ENCODE assay signal across 20 cellular contexts in the genomic region with DNA sequence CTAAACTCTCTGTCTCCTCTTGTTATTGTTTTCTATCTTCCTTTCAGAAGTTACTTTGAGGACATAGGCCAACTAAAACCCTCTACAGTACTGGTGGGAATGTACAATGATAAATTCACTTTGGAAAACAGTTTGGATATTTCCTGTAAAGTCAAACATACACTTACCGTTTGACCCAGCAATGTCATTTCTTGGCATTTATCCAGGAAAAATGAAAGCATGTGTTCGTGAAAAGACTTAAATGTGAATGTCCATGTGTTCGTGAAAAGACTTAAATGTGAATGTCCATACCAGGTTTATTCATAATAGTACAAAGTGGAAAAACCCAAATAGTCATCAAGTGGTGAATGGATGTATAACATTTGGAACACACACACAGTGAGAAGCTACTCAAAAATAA.
"Had no signal": no experiment of that assay in that cellular context is flagged by ENCODE, and none has a peak within 500 bp of the region (broad histone marks: within the 10 kb centered on the region; RNA-seq: fewer than 3 reads in every experiment).

No MANE protein-coding gene starts in this region.

- H3K36me3 ChIP-seq: adrenal gland, ascending aorta, breast epithelium, right lobe of liver, tibial artery had no signal

- H3K9me3 ChIP-seq: adrenal gland, ascending aorta, breast epithelium, right lobe of liver had no signal

- H3K27me3 ChIP-seq: adrenal gland, ascending aorta, breast epithelium, right lobe of liver, tibial artery had no signal

- DNase-seq: activated CD4-positive, alpha-beta T cell treated with anti-CD3 and anti-CD28 coated beads for 1 hour; activated CD4-positive, alpha-beta T cell treated with anti-CD3 and anti-CD28 coated beads, Interleukin-2, amount 50 U/mL, for 1 hour; activated CD8-positive, alpha-beta T cell treated with anti-CD3 and anti-CD28 coated beads, Interleukin-2, amount 10 ng/mL, durations not matched to agents 7 days and 5 days; activated gamma-delta T cell treated with Interleukin-2 at 50 U/mL for 16 hours; activated T-cell treated with anti-CD3 and anti-CD28 coated beads, Interleukin-2, amount 50 U/mL, for 1 hour; adrenal gland; cerebellar nuclear complex; effector CD8-positive, alpha-beta T cell; immature natural killer cell; mesenchymal stem cell; nephron progenitor cell; occipital lobe; right lobe of liver; stimulated activated CD4-positive, alpha-beta T cell treated with anti-CD3 and anti-CD28 coated beads, Interleukin-1b, Interleukin-23, amount 100 ng/mL, for 48 hours; stimulated activated naive CD8-positive, alpha-beta T cell treated with anti-CD3 and anti-CD28 coated beads, Interleukin-15, amount 100 ng/mL, for 72 hours; T-helper 9 cell; tibial artery had no signal

- H3K4me3 ChIP-seq: adrenal gland, ascending aorta, breast epithelium, right lobe of liver, skin epidermis, tibial artery had no signal

- H3K4me1 ChIP-seq: adrenal gland, ascending aorta, breast epithelium, tibial artery had no signal

- ATAC-seq: activated CD8-positive, alpha-beta T cell treated with anti-CD3 and anti-CD28 coated beads, Interleukin-2, amount 10 ng/mL, durations not matched to agents 7 days and 5 days; right lobe of liver; stimulated activated naive CD8-positive, alpha-beta T cell treated with anti-CD3 and anti-CD28 coated beads, Interleukin-15, amount 100 ng/mL, for 72 hours had no signal

- H3K27ac ChIP-seq: adrenal gland, ascending aorta, breast epithelium, right lobe of liver, skin epidermis, tibial artery had no signal
